32 cellular contexts compared by ENCODE assay signal in the genomic region with DNA sequence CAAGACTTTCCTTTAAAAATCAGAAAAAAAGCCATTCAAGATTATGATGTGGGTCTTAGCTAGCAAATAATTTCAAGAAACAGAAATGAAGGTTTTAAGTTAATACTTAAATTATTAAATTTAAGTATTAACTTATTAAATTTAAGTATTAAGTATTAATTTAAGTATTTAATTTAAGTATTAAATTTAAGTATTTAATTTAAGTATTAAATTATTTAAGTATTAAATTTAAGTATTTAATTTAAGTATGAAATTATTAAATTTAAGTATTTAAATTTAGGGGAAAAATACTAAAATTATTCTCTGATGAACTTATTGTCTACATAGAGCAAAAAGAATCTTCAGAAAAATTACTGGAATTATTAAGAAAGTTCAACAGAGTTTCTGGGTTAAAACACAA.
"Had no signal": no experiment of that assay in that cellular context is flagged by ENCODE, and none has a peak within 500 bp of the region (broad histone marks: within the 10 kb centered on the region; RNA-seq: fewer than 3 reads in every experiment).

No MANE protein-coding gene starts in this region.

- H3K4me1 ChIP-seq: esophagus squamous epithelium, gastrocnemius medialis had no signal

- ATAC-seq: activated naive CD4-positive, alpha-beta T cell treated with anti-CD3 and anti-CD28 coated beads, Interleukin-2, amount 50 U/mL, for 72 hours; activated T-cell treated with anti-CD3 and anti-CD28 coated beads, Interleukin-2, amount 50 U/mL, for 72 hours; effector memory CD8-positive, alpha-beta T cell; gastrocnemius medialis; heart left ventricle; T-helper 17 cell had no signal

- FAIRE-seq: astrocyte, bronchial epithelial cell, endothelial cell of umbilical vein had no signal

- H3K27ac Mint-ChIP-seq: activated CD4-positive, alpha-beta memory T cell treated with anti-CD3 and anti-CD28 coated beads, Interleukin-2, amount 10 ng/mL, durations not matched to agents 7 days and 5 days; activated CD4-positive, alpha-beta T cell treated with anti-CD3 and anti-CD28 coated beads, Interleukin-2, amount 10 ng/mL, durations not matched to agents 7 days and 5 days; activated naive CD4-positive, alpha-beta T cell treated with anti-CD3 and anti-CD28 coated beads, Interleukin-2, amount 10 ng/mL, durations not matched to agents 7 days and 5 days; activated naive CD4-positive, alpha-beta T cell treated with anti-CD3 and anti-CD28 coated beads, Interleukin-2, amount 50 U/mL, for 72 hours; activated naive CD8-positive, alpha-beta T cell treated with anti-CD3 and anti-CD28 coated beads, Interleukin-2, amount 10 ng/mL, durations not matched to agents 7 days and 5 days; activated T-cell treated with anti-CD3 and anti-CD28 coated beads, Interleukin-2, amount 50 U/mL, for 24 hours; activated T-cell treated with anti-CD3 and anti-CD28 coated beads, Interleukin-2, amount 50 U/mL, for 72 hours; effector memory CD8-positive, alpha-beta T cell; T-helper 17 cell; T-helper 2 cell treated with Interferon-gamma antibody and Interleukin-4, amounts not matched to agents 5 μg/mL and 100 μg/mL, for 36 hours had no signal

- DNase-seq: activated CD4-positive, alpha-beta memory T cell treated with anti-CD3 and anti-CD28 coated beads, Interleukin-2, amount 10 ng/mL, durations not matched to agents 7 days and 5 days; activated CD4-positive, alpha-beta T cell treated with anti-CD3 and anti-CD28 coated beads for 1 hour; activated CD4-positive, alpha-beta T cell treated with anti-CD3 and anti-CD28 coated beads for 4 hours; activated CD4-positive, alpha-beta T cell treated with anti-CD3 and anti-CD28 coated beads, Interleukin-2, amount 10 ng/mL, durations not matched to agents 7 days and 5 days; activated CD4-positive, alpha-beta T cell treated with anti-CD3 and anti-CD28 coated beads, Interleukin-2, amount 50 U/mL, for 4 hours; activated CD8-positive, alpha-beta memory T cell treated with anti-CD3 and anti-CD28 coated beads, Interleukin-2, amount 50 U/mL, for 48 hours; activated gamma-delta T cell; activated naive CD4-positive, alpha-beta T cell; activated naive CD4-positive, alpha-beta T cell treated with anti-CD3 and anti-CD28 coated beads, Interleukin-2, amount 10 ng/mL, durations not matched to agents 7 days and 5 days; activated naive CD8-positive, alpha-beta T cell treated with anti-CD3 and anti-CD28 coated beads, Interleukin-2, amount 10 ng/mL, durations not matched to agents 7 days and 5 days; activated T-cell treated with anti-CD3 and anti-CD28 coated beads for 4 hours; activated T-cell treated with anti-CD3 and anti-CD28 coated beads, Interleukin-2, amount 50 U/mL, for 24 hours; activated T-cell treated with anti-CD3 and anti-CD28 coated beads, Interleukin-2, amount 50 U/mL, for 72 hours; brain microvascular endothelial cell; cortex of kidney; dermis blood vessel endothelial cell; effector CD4-positive, alpha-beta T cell; effector memory CD8-positive, alpha-beta T cell; esophagus squamous epithelium; gastrocnemius medialis; glutamatergic neuron; heart left ventricle; T-helper 1 cell; T-helper 17 cell; T1000 had no signal

- H3K36me3 ChIP-seq: brain microvascular endothelial cell, esophagus squamous epithelium, gastrocnemius medialis, heart left ventricle had no signal

- H3K27ac ChIP-seq: brain microvascular endothelial cell, epithelial cell of prostate, esophagus squamous epithelium, gastrocnemius medialis, heart left ventricle had no signal

- H3K4me3 ChIP-seq: esophagus squamous epithelium, gastrocnemius medialis, heart left ventricle had no signal

- H3K27me3 ChIP-seq: brain microvascular endothelial cell, esophagus squamous epithelium, gastrocnemius medialis, heart left ventricle had no signal

- H3K36me3 Mint-ChIP-seq: activated naive CD4-positive, alpha-beta T cell treated with anti-CD3 and anti-CD28 coated beads, Interleukin-2, amount 10 ng/mL, durations not matched to agents 7 days and 5 days; activated naive CD4-positive, alpha-beta T cell treated with anti-CD3 and anti-CD28 coated beads, Interleukin-2, amount 50 U/mL, for 72 hours; activated naive CD8-positive, alpha-beta T cell treated with anti-CD3 and anti-CD28 coated beads, Interleukin-2, amount 10 ng/mL, durations not matched to agents 7 days and 5 days had no signal

- H3K9me3 ChIP-seq: esophagus squamous epithelium, gastrocnemius medialis, heart left ventricle had no signal

- H3K27me3 Mint-ChIP-seq: activated CD4-positive, alpha-beta memory T cell treated with anti-CD3 and anti-CD28 coated beads, Interleukin-2, amount 10 ng/mL, durations not matched to agents 7 days and 5 days; activated CD4-positive, alpha-beta T cell treated with anti-CD3 and anti-CD28 coated beads, Interleukin-2, amount 10 ng/mL, durations not matched to agents 7 days and 5 days; activated naive CD4-positive, alpha-beta T cell treated with anti-CD3 and anti-CD28 coated beads, Interleukin-2, amount 10 ng/mL, durations not matched to agents 7 days and 5 days; activated naive CD8-positive, alpha-beta T cell treated with anti-CD3 and anti-CD28 coated beads, Interleukin-2, amount 10 ng/mL, durations not matched to agents 7 days and 5 days; activated T-cell treated with anti-CD3 and anti-CD28 coated beads, Interleukin-2, amount 50 U/mL, for 24 hours; central memory CD8-positive, alpha-beta T cell; effector memory CD8-positive, alpha-beta T cell; T-helper 17 cell had no signal

- H3K4me3 Mint-ChIP-seq: activated CD4-positive, alpha-beta memory T cell treated with anti-CD3 and anti-CD28 coated beads, Interleukin-2, amount 10 ng/mL, durations not matched to agents 7 days and 5 days; activated CD4-positive, alpha-beta T cell treated with anti-CD3 and anti-CD28 coated beads, Interleukin-2, amount 10 ng/mL, durations not matched to agents 7 days and 5 days; activated naive CD4-positive, alpha-beta T cell treated with anti-CD3 and anti-CD28 coated beads, Interleukin-2, amount 10 ng/mL, durations not matched to agents 7 days and 5 days; activated naive CD8-positive, alpha-beta T cell treated with anti-CD3 and anti-CD28 coated beads, Interleukin-2, amount 10 ng/mL, durations not matched to agents 7 days and 5 days; activated T-cell treated with anti-CD3 and anti-CD28 coated beads, Interleukin-2, amount 50 U/mL, for 24 hours; activated T-cell treated with anti-CD3 and anti-CD28 coated beads, Interleukin-2, amount 50 U/mL, for 72 hours; central memory CD8-positive, alpha-beta T cell; effector memory CD8-positive, alpha-beta T cell; T-helper 17 cell; T-helper 2 cell treated with Interferon-gamma antibody and Interleukin-4, amounts not matched to agents 5 μg/mL and 100 μg/mL, for 36 hours had no signal
